36 cellular contexts compared by ENCODE assay signal in the genomic region with DNA sequence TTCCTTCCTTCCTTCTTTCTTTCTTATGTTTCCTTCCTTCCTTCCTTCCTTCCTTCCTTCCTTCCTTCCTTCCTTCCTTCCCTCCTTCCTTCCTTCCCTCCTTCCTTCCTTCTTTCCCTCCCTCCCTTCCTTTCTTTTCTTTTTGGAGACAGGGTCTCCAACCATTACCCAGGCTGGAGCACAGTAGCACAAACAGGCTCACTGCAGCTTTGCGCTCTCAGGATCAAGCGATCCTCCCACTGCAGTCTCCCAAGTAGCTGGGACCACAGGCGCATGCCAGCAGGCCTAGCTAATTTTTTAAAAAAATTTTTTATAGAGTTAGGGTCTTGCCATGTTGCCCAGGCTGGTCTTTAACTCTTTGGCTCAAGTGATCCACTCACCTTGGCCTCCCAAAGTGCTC.
"Had no signal": no experiment of that assay in that cellular context is flagged by ENCODE, and none has a peak within 500 bp of the region (broad histone marks: within the 10 kb centered on the region; RNA-seq: fewer than 3 reads in every experiment).

No MANE protein-coding gene starts in this region.

- H3K4me3 ChIP-seq: MG63 had no signal

- DNase-seq: Karpas-422, Kasumi-1, MG63, MM.1S, MV-4-11, NCI-H1048, NCI-H1092, NCI-H1092 treated with DMSO at 0.1 percent for 48 hours, NCI-H1105, NCI-H1105 treated with DMSO at 0.1 percent for 48 hours, NCI-H1417, NCI-H1417 treated with DMSO at 0.1 percent for 48 hours, NCI-H1436, NCI-H1436 treated with DMSO at 0.1 percent for 48 hours, NCI-H146, NCI-H1694, NCI-H1694 treated with DMSO at 0.1 percent for 48 hours, NCI-H187, NCI-H187 treated with DMSO at 0.1 percent for 48 hours, NCI-H1930, NCI-H2029, NCI-H2029 treated with DMSO at 0.1 percent for 48 hours, NCI-H2081, NCI-H2081 treated with DMSO at 0.1 percent for 48 hours, NCI-H2107, NCI-H2171, NCI-H2171 treated with DMSO at 0.1 percent for 48 hours, NCI-H2227 treated with DMSO at 0.1 percent for 48 hours, NCI-H226, NCI-H345, NCI-H446, NCI-H446 treated with DMSO at 0.1 percent for 48 hours, NCI-H510A, NCI-H510A treated with DMSO at 0.1 percent for 48 hours, NCI-H524, NCI-H524 treated with DMSO at 0.1 percent for 48 hours had no signal

- H3K36me3 ChIP-seq: MG63 had no signal
